In the genomic region with DNA sequence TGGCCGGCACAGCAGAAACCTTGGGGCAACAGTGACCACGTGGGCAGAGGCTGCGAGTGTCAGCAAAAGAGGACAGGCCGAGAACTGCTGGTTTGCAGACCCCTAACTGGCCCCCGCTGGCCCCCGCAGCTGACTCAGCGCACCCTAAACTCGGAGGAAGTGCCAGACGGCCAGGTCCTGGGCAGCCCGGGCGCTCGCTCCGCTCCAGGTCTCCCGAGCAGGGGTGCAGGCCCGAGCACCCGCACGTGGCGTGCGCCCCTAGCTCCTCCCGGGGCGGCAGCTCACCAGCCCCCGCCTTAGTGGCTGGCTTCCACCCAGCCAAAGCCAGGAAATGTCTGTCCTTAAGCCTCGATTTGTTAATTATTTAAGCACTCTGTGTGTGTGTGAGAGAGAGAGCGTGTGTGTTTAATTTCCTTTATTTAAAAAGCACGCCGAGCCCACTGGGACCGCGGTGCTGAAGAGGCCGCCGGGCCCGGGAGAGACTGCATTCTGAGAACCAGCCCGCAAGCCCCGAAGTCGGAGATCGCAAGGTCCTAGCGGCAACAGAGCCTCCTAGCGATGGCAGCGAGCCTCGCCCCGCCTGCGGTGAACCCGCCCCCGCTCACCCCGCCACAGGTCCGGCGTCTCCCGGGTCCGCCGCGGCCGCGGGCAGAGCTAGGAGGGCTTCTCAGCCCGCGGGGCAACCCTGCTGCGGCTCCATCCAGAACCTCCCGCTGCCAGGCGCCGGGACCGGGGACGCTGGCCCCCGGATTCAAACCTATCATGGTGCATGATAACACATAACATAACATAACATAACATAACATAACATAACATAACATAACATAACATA, we compare ENCODE assay signal across 8 cellular contexts. TPM values are rescaled to one million over a fixed set of nuclear protein-coding genes. Genes with fewer than 3 reads are reported as not detected.
A peak's percentile ranks its signal among the peaks of the same experiment; 100 is the strongest.
DNase-seq lines count a peak whose midpoint lies in the region; ATAC-seq and TF ChIP-seq lines count a peak whose summit lies in the region.

No MANE protein-coding gene starts in this region.

- peaks cover 10% of the 10 kb centered on the region; the same call in 1 of the 2 replicates for H3K27me3 ChIP-seq in HUES48 (ENCODE audit: control insufficient read depth, insufficient read depth, low read length)
- no peaks in the 10 kb centered on the region for H3K27me3 ChIP-seq in uterus

- peak; percentile 12 to 37 (median 32) for TF ChIP-seq CTCF in uterus (IDR thresholded peaks at IDR 0.05)

- H3K4me3 ChIP-seq in HUES48 (ENCODE audit: low read depth, low read length), result peak overlapping the region; percentile 64
- H3K4me3 ChIP-seq in uterus, result peak overlapping the region; percentile 32 to 39

- peak; percentile 82 for DNase-seq in DMS53 (lab: John Stamatoyannopoulos, UW)
- DNase-seq in T-helper 1 cell, result peak in 4 of 5 donors; percentile 43 to 68 (median 46)
- DNase-seq in anterior cingulate cortex (lab: John Stamatoyannopoulos, UW), result peak in 51 of 58 donors; percentile 5 to 70 (median 43)
- peak; percentile 82 for DNase-seq in hepatic stellate cell (ENCODE audit: low spot score)
- DNase-seq in putamen (ENCODE audit: low spot score), result peak; percentile 53
- DNase-seq in uterus, result peak; percentile 46 to 55

- ATAC-seq in GM21423 (IDR thresholded peaks at IDR 0.05; ENCODE audit: unreplicated experiment), result peak; percentile 94

- H3K36me3 ChIP-seq in HUES48 (ENCODE audit: control insufficient read depth, insufficient read depth, low read length) (no peaks in the 10 kb centered on the region), uterus (no peaks in the 10 kb centered on the region)

- no peak for TF ChIP-seq POLR2A in uterus (IDR thresholded peaks at IDR 0.05)

- H3K4me1 ChIP-seq in HUES48 (ENCODE audit: control insufficient read depth, insufficient read depth, low read length), result peaks cover 2% of the 10 kb centered on the region; the same call in 1 of the 2 replicates
- peaks cover 0 to 3% of the 10 kb centered on the region in 2 donors for H3K4me1 ChIP-seq in uterus

- intact Hi-C loops in uterus (cut with DNase I; ENCODE audit: low total_unique reads), result no loop called here

- no peak overlapping the region for H3K27ac ChIP-seq in HUES48 (ENCODE audit: low read depth, low read length)
- H3K27ac ChIP-seq in uterus, result peak overlapping the region; percentile 28 to 31

- H3K9ac ChIP-seq in HUES48 (ENCODE audit: low read depth, low read length), result peak overlapping the region; percentile 32; the same call in 1 of the 2 replicates

- no peaks in the 10 kb centered on the region for H3K9me3 ChIP-seq in HUES48 (ENCODE audit: control insufficient read depth, insufficient read depth, low read length)
- H3K9me3 ChIP-seq in uterus, result no peaks in the 10 kb centered on the region

RNA-seq across cellular contexts. Expression of gene CDKN2AIP, which starts 45.9 kb away (rescaled TPM):
- 10 to 100 TPM; 18.5 to 37.1 (median 23.9) TPM for total RNA-seq in uterus
